Comparison of ENCODE assay signal across 8 cellular contexts in genomic region chr15:66946578-66947164, GRCh38.
DNase-seq lines count a peak whose midpoint lies in the region; ATAC-seq and TF ChIP-seq lines count a peak whose summit lies in the region.

No MANE protein-coding gene starts in this region.

- no peak overlapping the region for H2AFZ ChIP-seq in neural progenitor cell (replicated peaks)

- no peak overlapping the region for H3K27ac Mint-ChIP-seq in CD8-positive, alpha-beta memory T cell
- no peak overlapping the region for H3K27ac Mint-ChIP-seq in activated T-cell treated with anti-CD3 and anti-CD28 coated beads, Interleukin-2, amount 50 U/mL, for 24 hours
- peak overlapping the region; percentile 17 for H3K27ac Mint-ChIP-seq in neural progenitor cell

- H3K4me1 ChIP-seq in CD8-positive, alpha-beta memory T cell (ENCODE audit: insufficient read depth, low read length) = no peaks in the 10 kb centered on the region
- H3K4me1 ChIP-seq in Panc1 (ENCODE audit: control insufficient read depth, insufficient read depth, low read length) (peaks cover 62% of the 10 kb centered on the region), neural progenitor cell (peaks cover 11% of the 10 kb centered on the region), suprapubic skin (peaks cover 7% of the 10 kb centered on the region)

- H3F3A ChIP-seq in neural progenitor cell (ENCODE audit: low read depth) = no peaks in the 10 kb centered on the region

- no peaks in the 10 kb centered on the region for H3K9me3 ChIP-seq in CD8-positive, alpha-beta memory T cell (ENCODE audit: low read length)
- H3K9me3 ChIP-seq in Panc1 (ENCODE audit: control insufficient read depth, insufficient read depth, low read depth, low read length) (peaks cover 3% of the 10 kb centered on the region; the same call in 1 of the 2 replicates), neural progenitor cell (ENCODE audit: low read depth) (no peaks in the 10 kb centered on the region), suprapubic skin (no peaks in the 10 kb centered on the region)

- H3K4me3 Mint-ChIP-seq in CD8-positive, alpha-beta memory T cell = no peak overlapping the region
- no peak overlapping the region for H3K4me3 Mint-ChIP-seq in activated T-cell treated with anti-CD3 and anti-CD28 coated beads, Interleukin-2, amount 50 U/mL, for 24 hours
- H3K4me3 Mint-ChIP-seq in neural progenitor cell = no peak overlapping the region

- no peak overlapping the region for H3K4me3 ChIP-seq in CD8-positive, alpha-beta memory T cell (ENCODE audit: low read length)
- H3K4me3 ChIP-seq in Panc1 (ENCODE audit: low read depth in 2 of 2, low read length in 2 of 2) = peak overlapping the region in 1 of 2 experiments; percentile 39; a peak in 2 of 4 replicates
- no peak overlapping the region for H3K4me3 ChIP-seq in fibroblast of mammary gland (ENCODE audit: control insufficient read depth, low read depth, low read length)
- no peak overlapping the region for H3K4me3 ChIP-seq in neural progenitor cell
- no peak overlapping the region for H3K4me3 ChIP-seq in suprapubic skin

- no peaks in the 10 kb centered on the region for H3K36me3 Mint-ChIP-seq in CD8-positive, alpha-beta memory T cell
- no peaks in the 10 kb centered on the region for H3K36me3 Mint-ChIP-seq in activated T-cell treated with anti-CD3 and anti-CD28 coated beads, Interleukin-2, amount 50 U/mL, for 24 hours (ENCODE audit: low read depth)
- H3K36me3 Mint-ChIP-seq in neural progenitor cell = no peaks in the 10 kb centered on the region

- DNase-seq in CD8-positive, alpha-beta memory T cell = peak; percentile 50 to 80 (median 58)
- DNase-seq in HT-29 (ENCODE audit: low spot score) = peak; percentile 94
- peak; percentile 71 for DNase-seq in Panc1 (ENCODE audit: low read depth, low spot score)
- DNase-seq in activated T-cell treated with anti-CD3 and anti-CD28 coated beads, Interleukin-2, amount 50 U/mL, for 24 hours = peak; percentile 84
- DNase-seq in fibroblast of mammary gland (ENCODE audit: low read depth) = peak; percentile 74
- DNase-seq in neural progenitor cell (ENCODE audit: low spot score) = peak; percentile 73
- peak in 1 of 2 donors; percentile 74 for DNase-seq in suprapubic skin (ENCODE audit: low spot score in 2 of 2)

- peaks cover 0 to 2% of the 10 kb centered on the region in 2 donors for H3K27me3 Mint-ChIP-seq in CD8-positive, alpha-beta memory T cell
- peaks cover 4% of the 10 kb centered on the region for H3K27me3 Mint-ChIP-seq in activated T-cell treated with anti-CD3 and anti-CD28 coated beads, Interleukin-2, amount 50 U/mL, for 24 hours
- H3K27me3 Mint-ChIP-seq in neural progenitor cell (ENCODE audit: insufficient read depth, low read depth) = peaks cover 5% of the 10 kb centered on the region

- no peak overlapping the region for H3K27ac ChIP-seq in CD8-positive, alpha-beta memory T cell (ENCODE audit: low read depth, low read length)
- H3K27ac ChIP-seq in Panc1 (ENCODE audit: low read length) = peak overlapping the region; percentile 100
- H3K27ac ChIP-seq in neural progenitor cell = no peak overlapping the region
- no peak overlapping the region for H3K27ac ChIP-seq in suprapubic skin

- H3K9ac ChIP-seq in neural progenitor cell = no peak overlapping the region

- CTCF ChIA-PET in CD8-positive, alpha-beta memory T cell (lab: Charles Lee) = interaction anchor here (0.7 to 2.2 kb wide), 25 partner anchors 8 to 893 kb away, joined by 3 to 42 read pairs (median 4); partner anchors contain the start of gene RNU6-1
- CTCF ChIA-PET in Panc1 (lab: Charles Lee) = interaction anchor here (0.6 to 1.5 kb wide), 12 partner anchors 41 to 885 kb away, joined by 3 to 5 read pairs (median 3); partner anchors contain the start of gene SMAD3

- no peak for TF ChIP-seq POLR2A in suprapubic skin (IDR thresholded peaks at IDR 0.05)

- in situ Hi-C loops in Panc1 (cut with HindIII; ENCODE audit: low pct_unique_long_range_greater_than_20kb, low sequenced_read_pairs) = no loop called here

- BruUV-seq in Panc1 (replicated peaks; lab: Mats Ljungman, UMichigan) = no TSS peak

- peaks cover 0 to 8% (median 0%) of the 10 kb centered on the region in 3 donors for H3K4me1 Mint-ChIP-seq in CD8-positive, alpha-beta memory T cell
- peaks cover 3% of the 10 kb centered on the region for H3K4me1 Mint-ChIP-seq in activated T-cell treated with anti-CD3 and anti-CD28 coated beads, Interleukin-2, amount 50 U/mL, for 24 hours (ENCODE audit: low read depth)
- H3K4me1 Mint-ChIP-seq in neural progenitor cell = peaks cover 7% of the 10 kb centered on the region

- POLR2A ChIA-PET in CD8-positive, alpha-beta memory T cell (lab: Charles Lee) = interaction anchor here (0.9 to 1.5 kb wide), 2 partner anchors 119 to 354 kb away, joined by 3 read pairs; partner anchors contain the start of gene SMAD3
- POLR2A ChIA-PET in Panc1 (lab: Charles Lee) = interaction anchor here (0.7 to 1.2 kb wide), 2 partner anchors 73 to 320 kb away, joined by 3 to 6 read pairs; no protein-coding TSS in a partner anchor

- no peak overlapping the region for H3K4me2 ChIP-seq in neural progenitor cell

- H3K36me3 ChIP-seq in CD8-positive, alpha-beta memory T cell (ENCODE audit: insufficient read depth, low read length) = no peaks in the 10 kb centered on the region
- no peaks in the 10 kb centered on the region for H3K36me3 ChIP-seq in Panc1 (ENCODE audit: control insufficient read depth, insufficient read depth, low read length)
- no peaks in the 10 kb centered on the region for H3K36me3 ChIP-seq in neural progenitor cell
- no peaks in the 10 kb centered on the region for H3K36me3 ChIP-seq in suprapubic skin

- no peak for TF ChIP-seq EP300 in suprapubic skin (IDR thresholded peaks at IDR 0.05)

- 23% methylated on average over 12 of the region's 12 CpGs for WGBS in suprapubic skin

- no peaks in the 10 kb centered on the region for H3K27me3 ChIP-seq in CD8-positive, alpha-beta memory T cell (ENCODE audit: insufficient read depth, low read length, poor library complexity, severe bottlenecking)
- H3K27me3 ChIP-seq in Panc1 (ENCODE audit: control insufficient read depth, insufficient read depth, low read length) (no peaks in the 10 kb centered on the region), neural progenitor cell (no peaks in the 10 kb centered on the region), suprapubic skin (no peaks in the 10 kb centered on the region)

- no peaks in the 10 kb centered on the region for H4K20me1 ChIP-seq in neural progenitor cell (ENCODE audit: low read depth)

- intact Hi-C loops in Panc1 (cut with micrococcal nuclease; ENCODE audit: unreplicated experiment) = loop anchor here (2.0 to 5.0 kb wide), 3 partner anchors 118 to 356 kb away; partner anchors contain the start of gene SMAD3

- no peaks in the 10 kb centered on the region for H3K79me2 ChIP-seq in neural progenitor cell (ENCODE audit: low read depth)

- no peaks in the 10 kb centered on the region for H3K9me3 Mint-ChIP-seq in CD8-positive, alpha-beta memory T cell
- no peaks in the 10 kb centered on the region for H3K9me3 Mint-ChIP-seq in activated T-cell treated with anti-CD3 and anti-CD28 coated beads, Interleukin-2, amount 50 U/mL, for 24 hours
- no peaks in the 10 kb centered on the region for H3K9me3 Mint-ChIP-seq in neural progenitor cell

- ATAC-seq in Panc1 (peak; percentile 54), HG02798 (IDR thresholded peaks at IDR 0.05; ENCODE audit: poor library complexity, unreplicated experiment) (no peak)

- TF ChIP-seq CTCF in Panc1 (IDR thresholded peaks at IDR 0.05) (peak; percentile 91), fibroblast of mammary gland (conservative IDR thresholded peaks at IDR 0.05; ENCODE audit: control insufficient read depth, insufficient read depth, low read depth, low read length) (peak; percentile 86), neural progenitor cell (IDR thresholded peaks at IDR 0.05) (peak; percentile 93), suprapubic skin (IDR thresholded peaks at IDR 0.05) (peak; percentile 85 to 89)
